9 cellular contexts compared by ENCODE assay signal in the genomic region with DNA sequence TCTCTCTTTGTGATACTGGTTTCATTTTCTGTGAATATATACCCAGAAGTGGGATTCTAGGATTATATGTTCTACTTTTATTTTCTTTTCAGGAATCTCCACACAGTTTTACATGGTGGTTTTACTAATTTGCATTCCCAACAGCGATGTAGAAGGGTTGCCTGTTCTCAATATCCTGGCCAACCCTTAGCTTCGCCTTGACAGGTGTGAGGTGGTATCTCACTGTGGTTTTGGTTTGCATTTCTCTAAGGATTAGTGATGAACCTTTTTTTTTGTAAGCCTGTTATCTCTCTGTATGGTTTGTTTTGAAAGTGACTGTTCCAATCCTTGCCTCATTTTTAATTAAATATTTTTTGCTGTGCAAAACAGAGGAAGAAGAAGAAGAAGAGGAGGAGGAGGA.
"Had no signal": no experiment of that assay in that cellular context is flagged by ENCODE, and none has a peak within 500 bp of the region (broad histone marks: within the 10 kb centered on the region; RNA-seq: fewer than 3 reads in every experiment).

No MANE protein-coding gene starts in this region.

- H3K27ac ChIP-seq: GM23248, HL-60 had no signal

- H3K4me3 ChIP-seq: GM23248, HAP-1 had no signal

- H2AFZ ChIP-seq: GM23248 had no signal

- ATAC-seq: HCT116, HepG2 had no signal

- H3K9ac ChIP-seq: GM23248 had no signal

- H3K36me3 ChIP-seq: HAP-1 had no signal

- DNase-seq: GM23248, GOT3, H7, HFFc6, KBM-7 had no signal

- H3K4me1 ChIP-seq: HAP-1 had no signal

- H3K9me3 ChIP-seq: HAP-1 had no signal
